ENCODE assay signal across 13 cellular contexts in genomic region chr7:106966121-106966520, GRCh38.
"Had no signal": no experiment of that assay in that cellular context is flagged by ENCODE, and none has a peak within 500 bp of the region (broad histone marks: within the 10 kb centered on the region; RNA-seq: fewer than 3 reads in every experiment).

No MANE protein-coding gene starts in this region.

- H3K4me1 ChIP-seq: foreskin keratinocyte, uterus had no signal

- H3K36me3 ChIP-seq: ovary, uterus had no signal

- H3K4me3 Mint-ChIP-seq: endodermal cell; immature natural killer cell; naive thymus-derived CD8-positive, alpha-beta T cell; neural crest cell had no signal

- H3K4me3 ChIP-seq: ovary, uterus had no signal

- H3K9me3 Mint-ChIP-seq: endodermal cell, immature natural killer cell, neural crest cell had no signal

- ATAC-seq: foreskin keratinocyte; naive thymus-derived CD8-positive, alpha-beta T cell; right cardiac atrium had no signal

- H3K4me1 Mint-ChIP-seq: endodermal cell; immature natural killer cell; naive thymus-derived CD8-positive, alpha-beta T cell had no signal

- DNase-seq: dermis blood vessel endothelial cell; foreskin keratinocyte; immature natural killer cell; naive thymus-derived CD8-positive, alpha-beta T cell; ovary; right cardiac atrium; small intestine; stimulated activated CD4-positive, alpha-beta T cell treated with anti-CD3 and anti-CD28 coated beads, Interleukin-12 subunit alpha, Interleukin-12 subunit beta, amount 100 ng/mL, for 4 hours; stimulated activated naive CD4-positive, alpha-beta T cell treated with Interleukin-2 at 50 U/mL for 16 hours; trophoblast cell; uterus had no signal

- H3K9me3 ChIP-seq: ovary, uterus had no signal

- H3K27ac Mint-ChIP-seq: endodermal cell; immature natural killer cell; naive thymus-derived CD8-positive, alpha-beta T cell had no signal

- H3K27me3 ChIP-seq: foreskin keratinocyte, ovary, uterus had no signal

- H3K36me3 Mint-ChIP-seq: immature natural killer cell; naive thymus-derived CD8-positive, alpha-beta T cell had no signal

- H3K27ac ChIP-seq: foreskin keratinocyte, ovary, uterus had no signal
